10 cellular contexts compared by ENCODE assay signal in genomic region chr2:234982096-234982834, GRCh38. TPM values are rescaled to one million over a fixed set of nuclear protein-coding genes. Genes with fewer than 3 reads are reported as not detected.
A peak's percentile ranks its signal among the peaks of the same experiment; 100 is the strongest.
DNase-seq lines count a peak whose midpoint lies in the region; ATAC-seq and TF ChIP-seq lines count a peak whose summit lies in the region.
"Had no signal": no experiment of that assay in that cellular context is flagged by ENCODE, and none has a peak within 500 bp of the region (broad histone marks: within the 10 kb centered on the region; RNA-seq: fewer than 3 reads in every experiment).

No MANE protein-coding gene starts in this region.

- peak overlapping the region; percentile 75 for H3K9ac ChIP-seq in HUES6 (ENCODE audit: low read length)

- H3K4me1 ChIP-seq in HUES6 (ENCODE audit: control insufficient read depth, insufficient read depth, low read length) (peaks cover 57% of the 10 kb centered on the region), lower lobe of right lung (peaks cover 73% of the 10 kb centered on the region), stomach (peaks cover 69 to 88% (median 76%) of the 10 kb centered on the region in 4 donors)
- H3K4me1 ChIP-seq in CD4-positive, alpha-beta memory T cell (ENCODE audit: insufficient read depth, low read length), result no peaks in the 10 kb centered on the region

- no peak for ATAC-seq in lower lobe of right lung

- TF ChIP-seq CTCF in MCF 10A (IDR thresholded peaks at IDR 0.05; ENCODE audit: unreplicated experiment) (no peak), lower lobe of right lung (IDR thresholded peaks at IDR 0.05) (no peak), stomach (IDR thresholded peaks at IDR 0.05) (no peak)

- no peak for DNase-seq in MCF 10A (ENCODE audit: unreplicated experiment)
- no peak for DNase-seq in lower lobe of right lung
- DNase-seq in stomach, result no peak
- DNase-seq in NCI-H510A treated with DMSO at 0.1 percent for 48 hours (lab: John Stamatoyannopoulos, UW), result no peak
- no peak for DNase-seq in CD4-positive, alpha-beta memory T cell
- DNase-seq in GM19240 (ENCODE audit: insufficient read length, low spot score), result no peak
- no peak for DNase-seq in activated naive CD4-positive, alpha-beta T cell treated with Interleukin-2 at 50 U/mL for 16 hours
- DNase-seq: activated T-cell treated with anti-CD3 and anti-CD28 coated beads for 4 hours, caudate nucleus had no signal

- H3K36me3 ChIP-seq in HUES6 (ENCODE audit: control insufficient read depth, insufficient read depth, low read length) (peaks cover 24% of the 10 kb centered on the region; the same call in 1 of the 2 replicates), lower lobe of right lung (no peaks in the 10 kb centered on the region), stomach (no peaks in the 10 kb centered on the region)
- H3K36me3 ChIP-seq in CD4-positive, alpha-beta memory T cell (ENCODE audit: insufficient read depth, low read length), result no peaks in the 10 kb centered on the region

- 46 to 65% (median 56%) methylated on average over 17 of the region's 17 CpGs for WGBS in stomach, 5 donors

- no peak for TF ChIP-seq POLR2A in stomach (IDR thresholded peaks at IDR 0.05)

- intact Hi-C loops in MCF 10A (cut with micrococcal nuclease) (loop anchor here (5.0 kb wide), 1 partner anchor 45 kb away; no protein-coding TSS in a partner anchor), lower lobe of right lung (cut with DNase I) (no loop called here), stomach (cut with DNase I; ENCODE audit: low total_unique reads) (no loop called here)
- intact Hi-C loops in CD4-positive, alpha-beta memory T cell (cut with micrococcal nuclease), result no loop called here

- H3K4me3 Mint-ChIP-seq in MCF 10A (ENCODE audit: unreplicated experiment), result peak overlapping the region; percentile 71
- H3K4me3 Mint-ChIP-seq in CD4-positive, alpha-beta memory T cell, result no peak overlapping the region

- H3K36me3 Mint-ChIP-seq in MCF 10A (ENCODE audit: insufficient read depth, unreplicated experiment), result peaks cover 35% of the 10 kb centered on the region
- no peaks in the 10 kb centered on the region for H3K36me3 Mint-ChIP-seq in CD4-positive, alpha-beta memory T cell

- BruUV-seq in MCF 10A (replicated peaks; lab: Mats Ljungman, UMichigan), result no TSS peak

- peaks cover 7% of the 10 kb centered on the region for H3K9me3 ChIP-seq in HUES6 (ENCODE audit: control insufficient read depth, insufficient read depth, low read depth, low read length)
- no peaks in the 10 kb centered on the region for H3K9me3 ChIP-seq in lower lobe of right lung
- no peaks in the 10 kb centered on the region for H3K9me3 ChIP-seq in stomach
- no peaks in the 10 kb centered on the region for H3K9me3 ChIP-seq in CD4-positive, alpha-beta memory T cell (ENCODE audit: control insufficient read depth in 1 of 2, low read length in 2 of 2)

- peaks cover 51% of the 10 kb centered on the region for H3K4me1 Mint-ChIP-seq in MCF 10A (ENCODE audit: insufficient read depth, unreplicated experiment)
- H3K4me1 Mint-ChIP-seq in CD4-positive, alpha-beta memory T cell, result peaks cover 0 to 2% (median 0%) of the 10 kb centered on the region in 4 donors

- POLR2A ChIA-PET in MCF 10A (lab: Yijun Ruan, JAX), result interaction anchor here (0.7 to 6.4 kb wide), 10 partner anchors 12 to 125 kb away, joined by 3 to 56 read pairs (median 7); no protein-coding TSS in a partner anchor
- POLR2A ChIA-PET in CD4-positive, alpha-beta memory T cell (lab: Charles Lee; ENCODE audit: partially characterized antibody), result no interaction called here

- TF ChIP-seq EP300 in stomach (IDR thresholded peaks at IDR 0.05), result no peak

- H3K27ac Mint-ChIP-seq in MCF 10A (ENCODE audit: low read depth, unreplicated experiment), result peak overlapping the region; percentile 90
- no peak overlapping the region for H3K27ac Mint-ChIP-seq in CD4-positive, alpha-beta memory T cell

- H3K27me3 ChIP-seq in HUES6 (ENCODE audit: control insufficient read depth, insufficient read depth, low read length) (no peaks in the 10 kb centered on the region), lower lobe of right lung (ENCODE audit: low read depth) (no peaks in the 10 kb centered on the region), stomach (no peaks in the 10 kb centered on the region)
- H3K27me3 ChIP-seq in CD4-positive, alpha-beta memory T cell (ENCODE audit: insufficient read depth, low read length), result no peaks in the 10 kb centered on the region

- H3K27ac ChIP-seq in HUES6 (ENCODE audit: low read depth, low read length), result peak overlapping the region; percentile 84
- H3K27ac ChIP-seq in lower lobe of right lung, result peak overlapping the region; percentile 79
- peak overlapping the region; percentile 82 to 89 (median 86) for H3K27ac ChIP-seq in stomach
- no peak overlapping the region for H3K27ac ChIP-seq in CD4-positive, alpha-beta memory T cell (ENCODE audit: low read depth, low read length)

- H3K4me3 ChIP-seq in HUES6 (ENCODE audit: low read depth, low read length), result peak overlapping the region; percentile 37; the same call in 1 of the 2 replicates
- peak overlapping the region; percentile 35 for H3K4me3 ChIP-seq in lower lobe of right lung
- H3K4me3 ChIP-seq in stomach, result peak overlapping the region in 2 of 4 donors; percentile 2 to 24
- H3K4me3 ChIP-seq in CD4-positive, alpha-beta memory T cell (ENCODE audit: low read length in 2 of 2), result no peak overlapping the region

- no peaks in the 10 kb centered on the region for H3K9me3 Mint-ChIP-seq in MCF 10A (ENCODE audit: unreplicated experiment)
- peaks cover 0 to 6% (median 2%) of the 10 kb centered on the region in 8 donors for H3K9me3 Mint-ChIP-seq in CD4-positive, alpha-beta memory T cell

- no peaks in the 10 kb centered on the region for H3K27me3 Mint-ChIP-seq in MCF 10A (ENCODE audit: insufficient read depth, unreplicated experiment)
- peaks cover 0 to 6% of the 10 kb centered on the region in 2 donors for H3K27me3 Mint-ChIP-seq in CD4-positive, alpha-beta memory T cell

- CTCF ChIA-PET in MCF 10A (lab: Yijun Ruan, JAX), result interaction anchor here (0.6 to 1.2 kb wide), 4 partner anchors 20 to 760 kb away, joined by 3 to 4 read pairs (median 3); no protein-coding TSS in a partner anchor
- CTCF ChIA-PET in CD4-positive, alpha-beta memory T cell (lab: Charles Lee; ENCODE audit: partially characterized antibody), result no interaction called here

RNA-seq across cellular contexts. Expression of gene SH3BP4, which starts 30.4 kb away (rescaled TPM):
- 57.6 and 59.7 TPM in 2 replicates for total RNA-seq in MCF 10A (2022)
- total RNA-seq in lower lobe of right lung, result 36.8 TPM
- 10 to 100 TPM; 12.8 to 54.0 (median 41.5) TPM for total RNA-seq in stomach
- polyA plus RNA-seq in stomach, result 10 to 100 TPM; 10.2 to 20.0 (median 17.6) TPM
- total RNA-seq in CD4-positive, alpha-beta memory T cell, result under 1 TPM in 1 of 2 experiments, not detected in 1; 0.20 TPM
- not detected for polyA plus RNA-seq in CD4-positive, alpha-beta memory T cell

Comparison
In these comparisons a context has a peak if more than half of its experiments do, and no peak if none do; other contexts are left out.
1. H3K4me3 ChIP-seq: peak in HUES6 (single experiment) and lower lobe of right lung (single experiment); none in CD4-positive, alpha-beta memory T cell (0 of 2).
2. RNA of gene SH3BP4, which starts 30.4 kb away (total RNA-seq): 57.6 to 59.7 TPM in MCF 10A, 12.8 to 54.0 TPM in stomach and 36.8 TPM in lower lobe of right lung (single experiment); 0.20 TPM in CD4-positive, alpha-beta memory T cell; every median in the first group is over 10 times any median in the second.